In the genomic region with DNA sequence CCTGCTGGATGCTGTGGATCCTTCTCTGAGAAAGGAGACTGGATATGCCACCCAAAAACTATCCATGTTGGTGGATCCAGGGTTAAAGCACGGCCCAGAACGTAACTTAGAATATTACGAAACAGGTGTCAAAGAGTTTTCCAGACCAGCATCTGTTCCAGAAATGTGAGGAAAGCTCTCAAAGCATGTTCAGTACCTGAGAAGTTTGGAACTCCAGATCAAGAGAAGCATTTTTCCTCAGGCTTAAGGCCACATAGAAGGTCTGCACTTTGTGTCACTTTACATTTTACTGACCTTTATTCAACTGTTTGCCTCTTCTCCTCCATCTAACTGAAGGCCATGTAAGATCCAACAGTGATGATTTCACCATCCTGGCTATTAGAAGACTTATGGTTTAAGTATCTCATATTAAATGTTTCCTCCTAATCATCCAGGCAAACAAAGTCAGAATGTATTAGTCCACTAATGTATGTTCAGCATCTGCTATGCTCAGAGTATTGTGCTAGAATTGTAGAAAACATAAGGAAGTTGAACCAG, we compare ENCODE assay signal across 27 cellular contexts.
"Had no signal": no experiment of that assay in that cellular context is flagged by ENCODE, and none has a peak within 500 bp of the region (broad histone marks: within the 10 kb centered on the region; RNA-seq: fewer than 3 reads in every experiment).

No MANE protein-coding gene starts in this region.

- FAIRE-seq: TTC549 had no signal

- H3K36me3 ChIP-seq: ascending aorta had no signal

- H3K27ac ChIP-seq: ascending aorta, VCaP had no signal

- H3K27me3 ChIP-seq: ascending aorta had no signal

- H3K9me3 ChIP-seq: ascending aorta had no signal

- H3K4me1 ChIP-seq: ascending aorta had no signal

- DNase-seq: activated B cell treated with CpG ODN at 0.5 μM for 24 hours; activated CD4-positive, alpha-beta memory T cell treated with anti-CD3 and anti-CD28 coated beads for 36 hours; activated CD4-positive, alpha-beta T cell treated with anti-CD3 and anti-CD28 coated beads for 4 hours; activated CD4-positive, alpha-beta T cell treated with anti-CD3 and anti-CD28 coated beads, Interleukin-2, amount 10 ng/mL, durations not matched to agents 24 days and 14 days; activated CD4-positive, alpha-beta T cell treated with anti-CD3 and anti-CD28 coated beads, Interleukin-2, amount 50 U/mL, for 1 hour; activated CD4-positive, alpha-beta T cell treated with anti-CD3 and anti-CD28 coated beads, Interleukin-2, amount 50 U/mL, for 4 hours; activated CD4-positive, CD25-positive, alpha-beta regulatory T cell treated with anti-CD3 and anti-CD28 coated beads, Interleukin-2, amount 50 U/mL, for 72 hours; activated CD8-positive, alpha-beta memory T cell treated with anti-CD3 and anti-CD28 coated beads, Interleukin-2, amount 10 ng/mL, durations not matched to agents 7 days and 5 days; activated CD8-positive, alpha-beta memory T cell treated with anti-CD3 and anti-CD28 coated beads, Interleukin-2, amount 50 U/mL, for 48 hours; activated CD8-positive, alpha-beta T cell treated with anti-CD3 and anti-CD28 coated beads for 36 hours; activated effector memory CD4-positive, alpha-beta T cell treated with Interleukin-2 at 50 U/mL for 16 hours; activated gamma-delta T cell; activated naive CD4-positive, alpha-beta T cell treated with anti-CD3 and anti-CD28 coated beads, Interleukin-2, amount 10 ng/mL, durations not matched to agents 7 days and 5 days; activated naive CD4-positive, alpha-beta T cell treated with Interleukin-2 at 50 U/mL for 16 hours; activated naive CD8-positive, alpha-beta T cell treated with anti-CD3 and anti-CD28 coated beads, Interleukin-2, amount 10 ng/mL, durations not matched to agents 7 days and 5 days; activated naive CD8-positive, alpha-beta T cell treated with anti-CD3 and anti-CD28 coated beads, Interleukin-2, amount 50 U/mL, for 24 hours; activated T-cell treated with anti-CD3 and anti-CD28 coated beads, Interleukin-2, amount 50 U/mL, for 24 hours; activated T-cell treated with anti-CD3 and anti-CD28 coated beads, Interleukin-2, amount 50 U/mL, for 48 hours; amygdala; anterior cingulate cortex; central memory CD4-positive, alpha-beta T cell; T-helper 1 cell; T-helper 2 cell; T-helper 9 cell had no signal

- H3K4me3 ChIP-seq: ascending aorta had no signal

- ATAC-seq: activated CD8-positive, alpha-beta memory T cell treated with anti-CD3 and anti-CD28 coated beads, Interleukin-2, amount 10 ng/mL, durations not matched to agents 7 days and 5 days; activated CD8-positive, alpha-beta T cell treated with anti-CD3 and anti-CD28 coated beads for 36 hours; activated naive CD8-positive, alpha-beta T cell treated with anti-CD3 and anti-CD28 coated beads, Interleukin-2, amount 50 U/mL, for 24 hours had no signal
